In the genomic region with DNA sequence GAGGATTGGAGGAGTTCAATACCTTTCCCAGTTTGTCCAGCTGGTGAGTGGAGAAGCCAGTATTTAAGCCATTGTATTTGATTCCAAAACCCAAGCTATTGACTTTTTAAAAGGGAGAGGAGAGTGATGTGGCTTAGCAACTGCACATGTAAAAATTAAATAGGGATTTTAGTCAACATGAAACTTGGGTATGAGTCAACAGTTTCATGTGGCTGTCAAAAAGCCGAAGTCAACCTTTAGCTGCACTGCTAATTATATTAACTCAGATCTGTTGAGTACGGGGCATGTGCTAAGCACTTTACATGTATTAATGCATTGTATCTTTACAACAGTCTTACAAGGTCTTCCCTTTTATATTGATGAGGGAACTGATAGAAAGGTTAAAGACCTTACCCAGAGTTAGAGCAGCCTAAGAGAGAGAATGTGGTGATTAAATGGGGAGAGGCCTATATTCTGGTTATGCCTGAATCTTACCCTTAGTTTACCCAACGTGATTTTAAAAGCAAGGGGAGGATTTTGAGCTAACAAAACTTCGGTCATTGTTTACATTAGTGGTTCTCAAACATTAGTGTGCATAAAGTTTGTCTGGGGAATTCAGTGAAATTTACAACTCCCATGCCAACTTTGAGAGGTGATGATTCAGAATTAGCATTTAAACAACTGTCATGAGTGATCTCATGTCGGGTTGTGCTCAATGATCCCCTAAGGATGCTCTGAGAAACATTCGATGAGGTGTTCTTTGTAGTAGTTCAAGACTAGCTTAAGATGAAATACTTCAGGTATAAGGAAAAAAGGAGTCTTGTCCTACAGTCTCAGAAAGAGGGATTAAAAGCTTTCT, we compare ENCODE assay signal across 1 cellular context.
TF ChIP-seq lines count a peak whose summit lies in the region.

No MANE protein-coding gene starts in this region.

TF ChIP-seq in GM12878, 131 proteins besides CTCF, POLR2A, EP300 and RAD21 (continued from another document and continues in another):
- TF ChIP-seq ZNF687 (IDR thresholded peaks at IDR 0.05) (no peak), MYB (IDR thresholded peaks at IDR 0.05; ENCODE audit: borderline replicate concordance, low read depth, low read length) (no peak), POU2F2 (IDR thresholded peaks at IDR 0.05; ENCODE audit: borderline replicate concordance, low read depth, low read length) (peak; percentile 71; the same call in 1 of the 3 replicates), EGR1 (IDR thresholded peaks at IDR 0.05; ENCODE audit: borderline replicate concordance in 1 of 2, low read depth in 2 of 2, low read length in 2 of 2) (no peak), ETV6 (conservative IDR thresholded peaks at IDR 0.05 in 1 of 2, IDR thresholded peaks at IDR 0.05 in 1 of 2; ENCODE audit: borderline replicate concordance in 1 of 2, low read depth in 1 of 2) (peak in 1 of 2 experiments; percentile 46; a peak in 2 of 4 replicates), NFIC (IDR thresholded peaks at IDR 0.05; ENCODE audit: low read depth, low read length) (peak; percentile 85), PAX8 (IDR thresholded peaks at IDR 0.05) (no peak), CBX5 (IDR thresholded peaks at IDR 0.05; ENCODE audit: low read depth) (no peak), NRF1 (conservative IDR thresholded peaks at IDR 0.05; ENCODE audit: low read depth, low read length) (no peak), SIN3A (IDR thresholded peaks at IDR 0.05; ENCODE audit: low read depth, low read length) (no peak), POLR2AphosphoS5 (IDR thresholded peaks at IDR 0.05; ENCODE audit: low read length) (no peak), ZZZ3 (IDR thresholded peaks at IDR 0.05; ENCODE audit: control insufficient read depth, insufficient read length, low read depth) (no peak), RCOR1 (conservative IDR thresholded peaks at IDR 0.05; ENCODE audit: low read depth, low read length) (no peak; the same call in 1 of the 2 replicates), MYC (IDR thresholded peaks at IDR 0.05; ENCODE audit: insufficient read depth, insufficient read length, insufficient replicate concordance, low read length, severe bottlenecking) (no peak), RELA (IDR thresholded peaks at IDR 0.05; ENCODE audit: borderline replicate concordance, partially characterized antibody) (no peak), CREM (IDR thresholded peaks at IDR 0.05; ENCODE audit: low read depth) (peak; percentile 82), SREBF2 (IDR thresholded peaks at IDR 0.05; ENCODE audit: low read length) (no peak), RAD51 (IDR thresholded peaks at IDR 0.05) (no peak), CHD2 (IDR thresholded peaks at IDR 0.05; ENCODE audit: borderline replicate concordance, low read depth, low read length) (no peak), HCFC1 (IDR thresholded peaks at IDR 0.05; ENCODE audit: low read length) (no peak), TCF12 (IDR thresholded peaks at IDR 0.05; ENCODE audit: low read depth, low read length) (0 out of 2 replicates have a peak, but pooled peaks have one; percentile 40), STAT3 (IDR thresholded peaks at IDR 0.05; ENCODE audit: low read depth, low read length) (peak; percentile 95; the same call in 1 of the 2 replicates), HDAC6 (IDR thresholded peaks at IDR 0.05; ENCODE audit: unreplicated experiment) (no peak), IKZF1 (conservative IDR thresholded peaks at IDR 0.05) (peak; percentile 59), SP1 (IDR thresholded peaks at IDR 0.05; ENCODE audit: low read depth, low read length) (peak; percentile 29), MXI1 (IDR thresholded peaks at IDR 0.05; ENCODE audit: low read depth, low read length) (peak; percentile 76; the same call in 1 of the 2 replicates), CEBPZ (IDR thresholded peaks at IDR 0.05; ENCODE audit: low read depth, low read length) (no peak)
- TF ChIP-seq, protein P1, sequence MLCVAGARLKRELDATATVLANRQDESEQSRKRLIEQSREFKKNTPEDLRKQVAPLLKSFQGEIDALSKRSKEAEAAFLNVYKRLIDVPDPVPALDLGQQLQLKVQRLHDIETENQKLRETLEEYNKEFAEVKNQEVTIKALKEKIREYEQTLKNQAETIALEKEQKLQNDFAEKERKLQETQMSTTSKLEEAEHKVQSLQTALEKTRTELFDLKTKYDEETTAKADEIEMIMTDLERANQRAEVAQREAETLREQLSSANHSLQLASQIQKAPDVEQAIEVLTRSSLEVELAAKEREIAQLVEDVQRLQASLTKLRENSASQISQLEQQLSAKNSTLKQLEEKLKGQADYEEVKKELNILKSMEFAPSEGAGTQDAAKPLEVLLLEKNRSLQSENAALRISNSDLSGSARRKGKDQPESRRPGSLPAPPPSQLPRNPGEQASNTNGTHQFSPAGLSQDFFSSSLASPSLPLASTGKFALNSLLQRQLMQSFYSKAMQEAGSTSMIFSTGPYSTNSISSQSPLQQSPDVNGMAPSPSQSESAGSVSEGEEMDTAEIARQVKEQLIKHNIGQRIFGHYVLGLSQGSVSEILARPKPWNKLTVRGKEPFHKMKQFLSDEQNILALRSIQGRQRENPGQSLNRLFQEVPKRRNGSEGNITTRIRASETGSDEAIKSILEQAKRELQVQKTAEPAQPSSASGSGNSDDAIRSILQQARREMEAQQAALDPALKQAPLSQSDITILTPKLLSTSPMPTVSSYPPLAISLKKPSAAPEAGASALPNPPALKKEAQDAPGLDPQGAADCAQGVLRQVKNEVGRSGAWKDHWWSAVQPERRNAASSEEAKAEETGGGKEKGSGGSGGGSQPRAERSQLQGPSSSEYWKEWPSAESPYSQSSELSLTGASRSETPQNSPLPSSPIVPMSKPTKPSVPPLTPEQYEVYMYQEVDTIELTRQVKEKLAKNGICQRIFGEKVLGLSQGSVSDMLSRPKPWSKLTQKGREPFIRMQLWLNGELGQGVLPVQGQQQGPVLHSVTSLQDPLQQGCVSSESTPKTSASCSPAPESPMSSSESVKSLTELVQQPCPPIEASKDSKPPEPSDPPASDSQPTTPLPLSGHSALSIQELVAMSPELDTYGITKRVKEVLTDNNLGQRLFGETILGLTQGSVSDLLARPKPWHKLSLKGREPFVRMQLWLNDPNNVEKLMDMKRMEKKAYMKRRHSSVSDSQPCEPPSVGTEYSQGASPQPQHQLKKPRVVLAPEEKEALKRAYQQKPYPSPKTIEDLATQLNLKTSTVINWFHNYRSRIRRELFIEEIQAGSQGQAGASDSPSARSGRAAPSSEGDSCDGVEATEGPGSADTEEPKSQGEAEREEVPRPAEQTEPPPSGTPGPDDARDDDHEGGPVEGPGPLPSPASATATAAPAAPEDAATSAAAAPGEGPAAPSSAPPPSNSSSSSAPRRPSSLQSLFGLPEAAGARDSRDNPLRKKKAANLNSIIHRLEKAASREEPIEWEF (IDR thresholded peaks at IDR 0.05; ENCODE audit: insufficient replicate concordance, low read depth, low read length) = no peak
- TF ChIP-seq, protein P2, sequence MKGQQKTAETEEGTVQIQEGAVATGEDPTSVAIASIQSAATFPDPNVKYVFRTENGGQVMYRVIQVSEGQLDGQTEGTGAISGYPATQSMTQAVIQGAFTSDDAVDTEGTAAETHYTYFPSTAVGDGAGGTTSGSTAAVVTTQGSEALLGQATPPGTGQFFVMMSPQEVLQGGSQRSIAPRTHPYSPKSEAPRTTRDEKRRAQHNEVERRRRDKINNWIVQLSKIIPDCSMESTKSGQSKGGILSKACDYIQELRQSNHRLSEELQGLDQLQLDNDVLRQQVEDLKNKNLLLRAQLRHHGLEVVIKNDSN (IDR thresholded peaks at IDR 0.05; ENCODE audit: borderline replicate concordance, extremely low read length, insufficient read depth, low read depth, low read length) = no peak
- TF ChIP-seq, protein P3, sequence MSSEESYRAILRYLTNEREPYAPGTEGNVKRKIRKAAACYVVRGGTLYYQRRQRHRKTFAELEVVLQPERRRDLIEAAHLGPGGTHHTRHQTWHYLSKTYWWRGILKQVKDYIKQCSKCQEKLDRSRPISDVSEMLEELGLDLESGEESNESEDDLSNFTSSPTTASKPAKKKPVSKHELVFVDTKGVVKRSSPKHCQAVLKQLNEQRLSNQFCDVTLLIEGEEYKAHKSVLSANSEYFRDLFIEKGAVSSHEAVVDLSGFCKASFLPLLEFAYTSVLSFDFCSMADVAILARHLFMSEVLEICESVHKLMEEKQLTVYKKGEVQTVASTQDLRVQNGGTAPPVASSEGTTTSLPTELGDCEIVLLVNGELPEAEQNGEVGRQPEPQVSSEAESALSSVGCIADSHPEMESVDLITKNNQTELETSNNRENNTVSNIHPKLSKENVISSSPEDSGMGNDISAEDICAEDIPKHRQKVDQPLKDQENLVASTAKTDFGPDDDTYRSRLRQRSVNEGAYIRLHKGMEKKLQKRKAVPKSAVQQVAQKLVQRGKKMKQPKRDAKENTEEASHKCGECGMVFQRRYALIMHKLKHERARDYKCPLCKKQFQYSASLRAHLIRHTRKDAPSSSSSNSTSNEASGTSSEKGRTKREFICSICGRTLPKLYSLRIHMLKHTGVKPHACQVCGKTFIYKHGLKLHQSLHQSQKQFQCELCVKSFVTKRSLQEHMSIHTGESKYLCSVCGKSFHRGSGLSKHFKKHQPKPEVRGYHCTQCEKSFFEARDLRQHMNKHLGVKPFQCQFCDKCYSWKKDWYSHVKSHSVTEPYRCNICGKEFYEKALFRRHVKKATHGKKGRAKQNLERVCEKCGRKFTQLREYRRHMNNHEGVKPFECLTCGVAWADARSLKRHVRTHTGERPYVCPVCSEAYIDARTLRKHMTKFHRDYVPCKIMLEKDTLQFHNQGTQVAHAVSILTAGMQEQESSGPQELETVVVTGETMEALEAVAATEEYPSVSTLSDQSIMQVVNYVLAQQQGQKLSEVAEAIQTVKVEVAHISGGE (CRISPR knock-in tag; IDR thresholded peaks at IDR 0.05) = no peak
- TF ChIP-seq, protein P4, sequence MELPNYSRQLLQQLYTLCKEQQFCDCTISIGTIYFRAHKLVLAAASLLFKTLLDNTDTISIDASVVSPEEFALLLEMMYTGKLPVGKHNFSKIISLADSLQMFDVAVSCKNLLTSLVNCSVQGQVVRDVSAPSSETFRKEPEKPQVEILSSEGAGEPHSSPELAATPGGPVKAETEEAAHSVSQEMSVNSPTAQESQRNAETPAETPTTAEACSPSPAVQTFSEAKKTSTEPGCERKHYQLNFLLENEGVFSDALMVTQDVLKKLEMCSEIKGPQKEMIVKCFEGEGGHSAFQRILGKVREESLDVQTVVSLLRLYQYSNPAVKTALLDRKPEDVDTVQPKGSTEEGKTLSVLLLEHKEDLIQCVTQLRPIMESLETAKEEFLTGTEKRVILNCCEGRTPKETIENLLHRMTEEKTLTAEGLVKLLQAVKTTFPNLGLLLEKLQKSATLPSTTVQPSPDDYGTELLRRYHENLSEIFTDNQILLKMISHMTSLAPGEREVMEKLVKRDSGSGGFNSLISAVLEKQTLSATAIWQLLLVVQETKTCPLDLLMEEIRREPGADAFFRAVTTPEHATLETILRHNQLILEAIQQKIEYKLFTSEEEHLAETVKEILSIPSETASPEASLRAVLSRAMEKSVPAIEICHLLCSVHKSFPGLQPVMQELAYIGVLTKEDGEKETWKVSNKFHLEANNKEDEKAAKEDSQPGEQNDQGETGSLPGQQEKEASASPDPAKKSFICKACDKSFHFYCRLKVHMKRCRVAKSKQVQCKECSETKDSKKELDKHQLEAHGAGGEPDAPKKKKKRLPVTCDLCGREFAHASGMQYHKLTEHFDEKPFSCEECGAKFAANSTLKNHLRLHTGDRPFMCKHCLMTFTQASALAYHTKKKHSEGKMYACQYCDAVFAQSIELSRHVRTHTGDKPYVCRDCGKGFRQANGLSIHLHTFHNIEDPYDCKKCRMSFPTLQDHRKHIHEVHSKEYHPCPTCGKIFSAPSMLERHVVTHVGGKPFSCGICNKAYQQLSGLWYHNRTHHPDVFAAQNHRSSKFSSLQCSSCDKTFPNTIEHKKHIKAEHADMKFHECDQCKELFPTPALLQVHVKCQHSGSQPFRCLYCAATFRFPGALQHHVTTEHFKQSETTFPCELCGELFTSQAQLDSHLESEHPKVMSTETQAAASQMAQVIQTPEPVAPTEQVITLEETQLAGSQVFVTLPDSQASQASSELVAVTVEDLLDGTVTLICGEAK (IDR thresholded peaks at IDR 0.05; ENCODE audit: borderline replicate concordance) = no peak
